Comparison of ENCODE assay signal across 22 cellular contexts in genomic region chr14:33454022-33454645, GRCh38.
A peak's percentile ranks its signal among the peaks of the same experiment; 100 is the strongest.
DNase-seq lines count a peak whose midpoint lies in the region; ATAC-seq, FAIRE-seq and TF ChIP-seq lines count a peak whose summit lies in the region.
"Had no signal": no experiment of that assay in that cellular context is flagged by ENCODE, and none has a peak within 500 bp of the region (broad histone marks: within the 10 kb centered on the region; RNA-seq: fewer than 3 reads in every experiment).

No MANE protein-coding gene starts in this region.

- peak; percentile 6 for DNase-seq in GM23248
- peak; percentile 40 for DNase-seq in NOMO-1 treated with DMSO at 0.1 percent for 48 hours (lab: John Stamatoyannopoulos, UW; ENCODE audit: unreplicated experiment)
- no peak for DNase-seq in endothelial cell of umbilical vein (ENCODE audit: low read depth, low spot score)
- DNase-seq in pancreas, result no peak
- DNase-seq in anterior cingulate cortex (lab: John Stamatoyannopoulos, UW), result no peak
- no peak for DNase-seq in KG1 (lab: John Stamatoyannopoulos, UW)
- DNase-seq in CD4-positive, alpha-beta T cell, result no peak
- DNase-seq: activated B cell treated with CpG ODN at 0.5 μM for 24 hours; activated CD4-positive, alpha-beta memory T cell treated with anti-CD3 and anti-CD28 coated beads, Interleukin-2, amount 10 ng/mL, durations not matched to agents 7 days and 5 days; activated gamma-delta T cell treated with Interleukin-2 at 50 U/mL for 16 hours; adrenal gland; DMS79; NCI-H146; T-helper 9 cell had no signal

- no peak for TF ChIP-seq POLR2A in endothelial cell of umbilical vein (IDR thresholded peaks at IDR 0.05; ENCODE audit: low read depth, low read length)

- H3K4me1 ChIP-seq in GM23248 (ENCODE audit: insufficient read depth) (no peaks in the 10 kb centered on the region), endothelial cell of umbilical vein (ENCODE audit: control insufficient read depth, extremely low read depth, insufficient read depth, low read length) (no peaks in the 10 kb centered on the region), pancreas (no peaks in the 10 kb centered on the region)

- no peak for ATAC-seq in pancreas
- no peak for ATAC-seq in CD4-positive, alpha-beta T cell (ENCODE audit: poor library complexity)
- ATAC-seq: GM12878; stimulated activated memory B cell treated with anti-CD40 and anti-IgM and Interleukin-4, amounts not matched to agents 10 μg/mL and 1 μg/mL and 100 μg/mL, for 72 hours had no signal

- no peaks in the 10 kb centered on the region for H3K36me3 ChIP-seq in GM23248 (ENCODE audit: low read depth)
- H3K36me3 ChIP-seq in endothelial cell of umbilical vein (ENCODE audit: control insufficient read depth in 2 of 2, extremely low read depth in 1 of 2, insufficient read depth in 2 of 2, low read length in 2 of 2), result no peaks in the 10 kb centered on the region
- no peaks in the 10 kb centered on the region for H3K36me3 ChIP-seq in pancreas
- H3K36me3 ChIP-seq: adrenal gland, neutrophil had no signal

- no peaks in the 10 kb centered on the region for H3K79me2 ChIP-seq in GM23248 (ENCODE audit: insufficient read depth)
- no peaks in the 10 kb centered on the region for H3K79me2 ChIP-seq in endothelial cell of umbilical vein (ENCODE audit: control insufficient read depth, insufficient read depth, low read length)
- H3K79me2 ChIP-seq: hepatocyte had no signal

- no peaks in the 10 kb centered on the region for H3K9me2 ChIP-seq in GM23248 (ENCODE audit: insufficient read depth)

- no peaks in the 10 kb centered on the region for H3K27me3 Mint-ChIP-seq in CD4-positive, alpha-beta T cell
- H3K27me3 Mint-ChIP-seq: activated B cell treated with CpG ODN at 0.5 μM for 24 hours; activated CD4-positive, alpha-beta memory T cell treated with anti-CD3 and anti-CD28 coated beads, Interleukin-2, amount 10 ng/mL, durations not matched to agents 7 days and 5 days; stimulated activated memory B cell treated with anti-CD40 and anti-IgM and Interleukin-4, amounts not matched to agents 10 μg/mL and 1 μg/mL and 100 μg/mL, for 72 hours had no signal

- intact Hi-C loops in endothelial cell of umbilical vein (cut with micrococcal nuclease) (no loop called here), pancreas (cut with DNase I) (no loop called here)
- intact Hi-C loops in CD4-positive, alpha-beta T cell (cut with DNase I, micrococcal nuclease), result no loop called here

- H3K4me2 ChIP-seq in GM23248 (ENCODE audit: unreplicated experiment) (peak overlapping the region; percentile 12), endothelial cell of umbilical vein (ENCODE audit: insufficient read depth, low read length) (no peak overlapping the region)
- H3K4me2 ChIP-seq: hepatocyte had no signal

- dilution Hi-C loops in endothelial cell of umbilical vein (cut with MboI; ENCODE audit: extremely low pct_ligation_motif_present, low sequenced_read_pairs), result loop anchor here (25.0 kb wide), 1 partner anchor 333 kb away; no protein-coding TSS in a partner anchor

- peak overlapping the region; percentile 54 for H2AFZ ChIP-seq in GM23248
- peak overlapping the region; percentile 73 for H2AFZ ChIP-seq in endothelial cell of umbilical vein (ENCODE audit: low read depth, low read length)
- H2AFZ ChIP-seq: hepatocyte had no signal

- H3K27ac ChIP-seq in GM23248 (no peak overlapping the region), endothelial cell of umbilical vein (ENCODE audit: insufficient read depth, low read depth, low read length) (no peak overlapping the region), pancreas (no peak overlapping the region)
- H3K27ac ChIP-seq in CD4-positive, alpha-beta T cell (ENCODE audit: low read depth, low read length), result no peak overlapping the region
- H3K27ac ChIP-seq: adrenal gland, hepatocyte, HL-60, neutrophil had no signal

- POLR2A ChIA-PET in endothelial cell of umbilical vein (lab: Charles Lee), result no interaction called here
- POLR2A ChIA-PET in CD4-positive, alpha-beta T cell (lab: Charles Lee), result no interaction called here

- TF ChIP-seq CTCF in endothelial cell of umbilical vein (IDR thresholded peaks at IDR 0.05; ENCODE audit: extremely low read depth in 1 of 2, insufficient read depth in 1 of 2, low read depth in 1 of 2, low read length in 2 of 2) (no peak), pancreas (IDR thresholded peaks at IDR 0.05) (no peak)
- TF ChIP-seq CTCF in CD4-positive, alpha-beta T cell (IDR thresholded peaks at IDR 0.05), result no peak

- no peak overlapping the region for H3K27ac Mint-ChIP-seq in CD4-positive, alpha-beta T cell
- H3K27ac Mint-ChIP-seq: activated B cell treated with CpG ODN at 0.5 μM for 24 hours; activated CD4-positive, alpha-beta memory T cell treated with anti-CD3 and anti-CD28 coated beads, Interleukin-2, amount 10 ng/mL, durations not matched to agents 7 days and 5 days; stimulated activated memory B cell treated with anti-CD40 and anti-IgM and Interleukin-4, amounts not matched to agents 10 μg/mL and 1 μg/mL and 100 μg/mL, for 72 hours had no signal

- H3K4me3 ChIP-seq in GM23248 (no peak overlapping the region), endothelial cell of umbilical vein (replicated peaks in 1 of 3; ENCODE audit: insufficient read depth in 1 of 3, low read depth in 1 of 3, low read length in 3 of 3) (no peak overlapping the region), pancreas (no peak overlapping the region)
- H3K4me3 ChIP-seq: GM12878, hepatocyte, skin epidermis had no signal

- no peaks in the 10 kb centered on the region for H3K9me3 ChIP-seq in GM23248 (ENCODE audit: low read depth)
- no peaks in the 10 kb centered on the region for H3K9me3 ChIP-seq in endothelial cell of umbilical vein (replicated peaks; ENCODE audit: control insufficient read depth, insufficient read depth, low read length)
- no peaks in the 10 kb centered on the region for H3K9me3 ChIP-seq in pancreas
- H3K9me3 ChIP-seq in CD4-positive, alpha-beta T cell (ENCODE audit: control insufficient read depth, low read length), result no peaks in the 10 kb centered on the region
- H3K9me3 ChIP-seq: adrenal gland, neutrophil had no signal

- H3K9ac ChIP-seq in GM23248 (no peak overlapping the region), endothelial cell of umbilical vein (replicated peaks; ENCODE audit: extremely low read depth, insufficient read depth, low read length) (no peak overlapping the region)

- CTCF ChIA-PET in endothelial cell of umbilical vein (lab: Charles Lee), result interaction anchor here (0.8 kb wide), 1 partner anchor 338 kb away, joined by 3 read pairs; no protein-coding TSS in a partner anchor
- CTCF ChIA-PET in CD4-positive, alpha-beta T cell (lab: Charles Lee), result no interaction called here

- no TSS peak for BruUV-seq in endothelial cell of umbilical vein (replicated peaks; lab: Mats Ljungman, UMichigan)

- H3K36me3 Mint-ChIP-seq in CD4-positive, alpha-beta T cell (ENCODE audit: low read depth), result no peaks in the 10 kb centered on the region
- H3K36me3 Mint-ChIP-seq: stimulated activated memory B cell treated with anti-CD40 and anti-IgM and Interleukin-4, amounts not matched to agents 10 μg/mL and 1 μg/mL and 100 μg/mL, for 72 hours had no signal

- H3K9me1 ChIP-seq in endothelial cell of umbilical vein (replicated peaks; ENCODE audit: control insufficient read depth, extremely low read depth, insufficient read depth, low read length), result no peaks in the 10 kb centered on the region

- peaks cover 11% of the 10 kb centered on the region for H3K4me1 Mint-ChIP-seq in CD4-positive, alpha-beta T cell (ENCODE audit: low read depth)
- H3K4me1 Mint-ChIP-seq: stimulated activated memory B cell treated with anti-CD40 and anti-IgM and Interleukin-4, amounts not matched to agents 10 μg/mL and 1 μg/mL and 100 μg/mL, for 72 hours had no signal

- FAIRE-seq in endothelial cell of umbilical vein (lab: Jason Lieb, UNC) (no peak), pancreas (lab: Jason Lieb, UNC) (peak; percentile 87)
- FAIRE-seq: frontal cortex, GM12878, keratinocyte had no signal

- WGBS in GM23248 (ENCODE audit: low coverage in 1 of 2, low lambda C conversion rate in 2 of 2, missing lambda C conversion rate in 2 of 2), 2 experiments, result 4 to 11% methylated on average over 1 of the region's 1 CpG
- whole genome bisulfite sequencing in pancreas, 2 donors, result 54 to 63% methylated on average over 1 of the region's 1 CpG

- H3K9me3 Mint-ChIP-seq in CD4-positive, alpha-beta T cell, result no peaks in the 10 kb centered on the region
- H3K9me3 Mint-ChIP-seq: activated B cell treated with CpG ODN at 0.5 μM for 24 hours; activated CD4-positive, alpha-beta memory T cell treated with anti-CD3 and anti-CD28 coated beads, Interleukin-2, amount 10 ng/mL, durations not matched to agents 7 days and 5 days; stimulated activated memory B cell treated with anti-CD40 and anti-IgM and Interleukin-4, amounts not matched to agents 10 μg/mL and 1 μg/mL and 100 μg/mL, for 72 hours had no signal

- in situ Hi-C loops in GM23248 (cut with MboI), result no loop called here

- H3K27me3 ChIP-seq in GM23248 (replicated peaks; ENCODE audit: insufficient read depth), result no peaks in the 10 kb centered on the region
- H3K27me3 ChIP-seq in endothelial cell of umbilical vein (ENCODE audit: control insufficient read depth in 2 of 2, insufficient read depth in 2 of 2, low read length in 2 of 2), result no peaks in the 10 kb centered on the region
- no peaks in the 10 kb centered on the region for H3K27me3 ChIP-seq in pancreas
- H3K27me3 ChIP-seq in CD4-positive, alpha-beta T cell (ENCODE audit: control insufficient read depth, insufficient read depth, low read length), result no peaks in the 10 kb centered on the region
- H3K27me3 ChIP-seq: adrenal gland, hepatocyte, neutrophil had no signal

- H3K4me3 Mint-ChIP-seq in CD4-positive, alpha-beta T cell, result no peak overlapping the region
- H3K4me3 Mint-ChIP-seq: activated B cell treated with CpG ODN at 0.5 μM for 24 hours; activated CD4-positive, alpha-beta memory T cell treated with anti-CD3 and anti-CD28 coated beads, Interleukin-2, amount 10 ng/mL, durations not matched to agents 7 days and 5 days; stimulated activated memory B cell treated with anti-CD40 and anti-IgM and Interleukin-4, amounts not matched to agents 10 μg/mL and 1 μg/mL and 100 μg/mL, for 72 hours had no signal

- 0 out of 2 replicates have a peak, but pooled peaks cover 8% of the 10 kb centered on the region for H3F3A ChIP-seq in GM23248 (ENCODE audit: insufficient read depth)

- H4K20me1 ChIP-seq in GM23248 (ENCODE audit: insufficient read depth) (no peaks in the 10 kb centered on the region), endothelial cell of umbilical vein (replicated peaks; ENCODE audit: control insufficient read depth, extremely low read depth, insufficient read depth, low read length) (no peaks in the 10 kb centered on the region)

TF ChIP-seq in endothelial cell of umbilical vein, 7 proteins besides CTCF, POLR2A, EP300 and RAD21 (continues in another document):
- TF ChIP-seq GATA2 (IDR thresholded peaks at IDR 0.05; ENCODE audit: insufficient read depth, insufficient read length, low read depth, low read length) (no peak), FOS (IDR thresholded peaks at IDR 0.05; ENCODE audit: borderline replicate concordance, insufficient read depth, low read length) (no peak), MYC (IDR thresholded peaks at IDR 0.05; ENCODE audit: low read depth, low read length) (no peak), EZH2 (IDR thresholded peaks at IDR 0.05; ENCODE audit: borderline replicate concordance, low read depth, low read length, severe bottlenecking) (no peak)

Comparison
In these comparisons a context has a peak if more than half of its experiments do, and no peak if none do; other contexts are left out.
1. DNase-seq: peak in GM23248 (single experiment) and NOMO-1 treated with DMSO at 0.1 percent for 48 hours (single experiment); none in endothelial cell of umbilical vein (single experiment), pancreas (0 of 6), anterior cingulate cortex (0 of 58), KG1 (single experiment) and CD4-positive, alpha-beta T cell (0 of 10).